Comparison of ENCODE assay signal across 9 cellular contexts in the genomic region with DNA sequence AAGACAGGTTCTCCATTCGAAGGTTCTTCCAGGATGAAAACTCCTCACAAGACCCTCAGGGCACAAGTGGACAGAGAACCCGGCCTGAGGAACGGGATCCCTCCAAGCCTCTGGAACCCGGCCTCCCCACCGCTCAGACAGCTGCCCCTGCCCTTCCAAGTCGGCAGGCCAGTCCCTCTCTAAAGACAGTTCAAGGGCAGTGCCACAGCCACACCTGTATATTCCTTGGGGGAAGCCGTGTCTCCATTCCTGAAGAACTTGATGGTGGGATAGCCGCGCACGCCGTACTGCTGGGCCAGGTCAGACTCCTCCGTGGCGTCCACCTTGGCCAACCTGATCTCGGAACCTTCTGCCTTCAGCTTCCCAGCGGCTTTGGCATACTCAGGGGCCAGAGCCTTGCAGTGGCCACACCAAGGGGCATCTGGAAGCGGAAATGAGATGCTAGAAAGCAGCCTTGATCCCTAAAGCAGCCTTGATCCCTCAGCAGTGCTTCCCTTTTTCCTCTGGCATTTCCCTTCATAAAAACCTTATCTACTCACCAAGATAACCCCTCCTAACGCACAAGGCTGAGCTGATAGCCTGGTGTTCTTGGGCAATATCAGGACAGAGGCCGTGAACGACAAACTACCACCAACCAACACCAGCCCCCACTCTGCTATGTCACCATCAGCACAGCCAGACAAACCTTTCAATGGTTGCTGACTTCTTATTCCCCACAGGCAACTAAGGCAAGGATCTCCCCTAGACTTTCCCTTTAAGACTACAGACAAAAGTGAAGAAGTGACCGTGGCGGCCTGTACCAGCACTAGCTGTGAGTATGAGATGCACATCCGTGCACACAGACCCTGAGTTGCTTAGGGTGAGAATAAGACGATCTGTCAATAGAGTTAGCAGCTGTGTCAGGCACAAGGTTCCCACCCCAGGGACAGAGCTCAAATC. TPM values are rescaled to one million over a fixed set of nuclear protein-coding genes. Genes with fewer than 3 reads are reported as not detected.
DNase-seq lines count a peak whose midpoint lies in the region; ATAC-seq and TF ChIP-seq lines count a peak whose summit lies in the region.
"Had no signal": no experiment of that assay in that cellular context is flagged by ENCODE, and none has a peak within 500 bp of the region (broad histone marks: within the 10 kb centered on the region; RNA-seq: fewer than 3 reads in every experiment).

No MANE protein-coding gene starts in this region.

- peak overlapping the region; percentile 85 for H3K27ac Mint-ChIP-seq in progenitor cell of endocrine pancreas

- H3K9ac ChIP-seq in ES-I3 (ENCODE audit: low read depth, low read length) (peak overlapping the region; percentile 92), PC-3 (ENCODE audit: low read length) (peak overlapping the region; percentile 98)

- ATAC-seq in PC-3 (no peak), HG03520 (IDR thresholded peaks at IDR 0.05; ENCODE audit: unreplicated experiment) (no peak), HG03159 (IDR thresholded peaks at IDR 0.05; ENCODE audit: unreplicated experiment) (no peak)

- H3K36me3 Mint-ChIP-seq in progenitor cell of endocrine pancreas (ENCODE audit: insufficient read depth): peaks cover 7% of the 10 kb centered on the region

- no peaks in the 10 kb centered on the region for H3K9me3 ChIP-seq in ES-I3 (ENCODE audit: control insufficient read depth, insufficient read depth, low read length)
- H3K9me3 ChIP-seq in PC-3 (ENCODE audit: low read length): no peaks in the 10 kb centered on the region

- no peaks in the 10 kb centered on the region for H3K9me3 Mint-ChIP-seq in progenitor cell of endocrine pancreas (ENCODE audit: low read depth)

- TSS peak; percentile 59 for BruUV-seq in PC-3 (replicated peaks; lab: Mats Ljungman, UMichigan)

- DNase-seq in PC-3: peak; percentile 24
- DNase-seq in epithelial cell of prostate (ENCODE audit: low read depth, low spot score): no peak
- no peak for DNase-seq in progenitor cell of endocrine pancreas (ENCODE audit: low spot score, unreplicated experiment)
- no peak for DNase-seq in glomerular visceral epithelial cell (ENCODE audit: extremely low spot score)
- no peak for DNase-seq in posterior cingulate gyrus

- H3K4me2 ChIP-seq in PC-3 (ENCODE audit: low read length): peak overlapping the region; percentile 95

- TF ChIP-seq CTCF in PC-3 (conservative IDR thresholded peaks at IDR 0.05; ENCODE audit: low read depth, low read length) (no peak), progenitor cell of endocrine pancreas (IDR thresholded peaks at IDR 0.05; ENCODE audit: unreplicated experiment) (no peak)

- H3K27me3 ChIP-seq in PC-3 (ENCODE audit: low read length): no peaks in the 10 kb centered on the region

- H3K9me2 ChIP-seq in PC-3 (replicated peaks; ENCODE audit: low read length): no peaks in the 10 kb centered on the region

- CTCF ChIA-PET in PC-3 (lab: Charles Lee): interaction anchor here (0.5 kb wide), 1 partner anchor 39 kb away, joined by 3 read pairs; no protein-coding TSS in a partner anchor

- H3K27me3 Mint-ChIP-seq in progenitor cell of endocrine pancreas: no peaks in the 10 kb centered on the region

- H3K4me1 Mint-ChIP-seq in progenitor cell of endocrine pancreas (ENCODE audit: low read depth): peaks cover 27% of the 10 kb centered on the region

- H3K4me3 ChIP-seq in PC-3 (ENCODE audit: low read length): peak overlapping the region; percentile 78

- POLR2A ChIA-PET in PC-3 (lab: Charles Lee; ENCODE audit: unreplicated experiment): interaction anchor here (0.7 kb wide), 1 partner anchor 843 kb away, joined by 3 read pairs; no protein-coding TSS in a partner anchor

- intact Hi-C loops in PC-3 (cut with micrococcal nuclease): no loop called here
- intact Hi-C loops in posterior cingulate gyrus (cut with DNase I): no loop called here

- H3K27ac ChIP-seq in PC-3 (ENCODE audit: low read length) (peak overlapping the region; percentile 49; the same call in 1 of the 2 replicates), epithelial cell of prostate (peak overlapping the region; percentile 95)

- no peak overlapping the region for H2AFZ ChIP-seq in PC-3 (ENCODE audit: low read length)

- H3F3A ChIP-seq in PC-3 (ENCODE audit: low read length, unreplicated experiment): no peaks in the 10 kb centered on the region

- H3K79me2 ChIP-seq in PC-3 (ENCODE audit: low read length): peaks cover 91% of the 10 kb centered on the region

- H3K4me3 Mint-ChIP-seq in progenitor cell of endocrine pancreas (ENCODE audit: low read depth): peak overlapping the region; percentile 88

- H3K4me1 ChIP-seq in ES-I3 (ENCODE audit: insufficient read depth, low read length) (0 out of 2 replicates have a peak, but pooled peaks cover 6% of the 10 kb centered on the region), PC-3 (ENCODE audit: insufficient read depth, low read length) (peaks cover 36% of the 10 kb centered on the region)

- peaks cover 37% of the 10 kb centered on the region for H4K20me1 ChIP-seq in PC-3 (ENCODE audit: low read length)

- H3K36me3 ChIP-seq in ES-I3 (ENCODE audit: insufficient read depth, low read length) (peaks cover 44% of the 10 kb centered on the region), PC-3 (ENCODE audit: low read depth, low read length) (peaks cover 27% of the 10 kb centered on the region)

RNA-seq across cellular contexts. Expression of a gene that starts 1.1 kb away (rescaled TPM):
- total RNA-seq in PC-3 (2014; rRNA removed) (969 and 1,089 TPM in 2 replicates), progenitor cell of endocrine pancreas (467 and 484 TPM in 2 replicates)

RNA-seq across cellular contexts. Expression of a gene that starts 11.9 kb away (rescaled TPM):
- total RNA-seq in PC-3 (2014; rRNA removed) (201 and 261 TPM in 2 replicates), progenitor cell of endocrine pancreas (239 and 248 TPM in 2 replicates)

RNA-seq across cellular contexts. Expression of a gene that starts 24.4 kb away (rescaled TPM):
- not detected in 2 replicates for total RNA-seq in PC-3 (2014; rRNA removed)
- not detected in 2 replicates for total RNA-seq in progenitor cell of endocrine pancreas
- total RNA-seq: T-helper 1 cell treated with Interleukin-12 subunit alpha and Interleukin-12 subunit beta and Interleukin-4 antibody, amounts not matched to agents 30 ng/mL and 1 ng/mL, for 36 hours had no signal

RNA-seq across cellular contexts. Expression of a gene that starts 26.1 kb away (rescaled TPM):
- total RNA-seq in PC-3 (2014; rRNA removed) (73.4 and 90.9 TPM in 2 replicates), progenitor cell of endocrine pancreas (138 and 157 TPM in 2 replicates)

RNA-seq across cellular contexts. Expression of a gene that starts 32.1 kb away (rescaled TPM):
- 496 and 633 TPM in 2 replicates for total RNA-seq in PC-3 (2014; rRNA removed)
- total RNA-seq in progenitor cell of endocrine pancreas: 98.9 and 99.7 TPM in 2 replicates
